Comparison of ENCODE assay signal across 9 cellular contexts in the genomic region with DNA sequence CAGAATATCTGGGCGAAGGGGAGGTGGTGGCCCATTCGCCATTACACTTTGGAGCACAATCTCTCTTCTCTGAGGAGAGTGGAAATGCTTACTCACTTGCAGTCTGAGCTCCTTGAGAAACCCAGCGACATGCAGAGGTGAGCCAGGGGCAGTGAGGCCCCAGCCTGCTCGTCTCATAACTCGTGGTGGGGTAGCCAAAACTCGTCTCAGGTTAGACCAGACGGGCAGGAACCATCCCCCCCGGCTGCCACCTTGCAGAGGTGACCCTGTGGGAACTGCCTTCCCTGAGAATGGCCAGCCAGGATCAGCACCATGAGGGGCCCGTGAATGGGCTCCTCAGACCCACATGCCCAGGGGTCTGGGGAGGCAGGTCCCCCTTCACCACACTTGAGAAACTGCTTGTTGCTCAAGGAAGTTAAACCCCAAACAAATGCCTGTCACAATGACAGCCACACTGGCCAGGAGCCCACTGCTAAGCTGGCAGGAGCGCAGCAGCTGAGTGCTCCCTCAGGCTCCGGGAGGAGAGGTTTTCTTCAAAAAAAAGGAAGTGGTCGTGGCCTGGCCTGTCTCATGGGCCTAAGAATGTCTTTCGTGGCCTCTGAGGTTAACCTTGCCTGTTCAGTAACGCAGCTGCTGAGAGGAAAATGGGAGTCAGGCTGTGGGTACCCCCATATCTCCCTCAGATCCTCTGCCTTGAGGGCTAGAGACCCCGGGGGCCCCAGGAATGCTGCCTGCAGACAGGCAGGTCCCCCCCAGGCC. TPM values are rescaled to one million over a fixed set of nuclear protein-coding genes. Genes with fewer than 3 reads are reported as not detected.
DNase-seq lines count a peak whose midpoint lies in the region; ATAC-seq and TF ChIP-seq lines count a peak whose summit lies in the region.
"Had no signal": no experiment of that assay in that cellular context is flagged by ENCODE, and none has a peak within 500 bp of the region (broad histone marks: within the 10 kb centered on the region; RNA-seq: fewer than 3 reads in every experiment).

No MANE protein-coding gene starts in this region.

- H3K27ac Mint-ChIP-seq in T-helper 17 cell, result peak overlapping the region; percentile 43
- H3K27ac Mint-ChIP-seq in stimulated activated naive CD8-positive, alpha-beta T cell treated with anti-CD3 and anti-CD28 coated beads, Interleukin-15, amount 100 ng/mL, for 72 hours, result peak overlapping the region; percentile 67 to 89
- H3K27ac Mint-ChIP-seq: activated naive CD8-positive, alpha-beta T cell had no signal

- peaks cover 5% of the 10 kb centered on the region for H3K4me1 Mint-ChIP-seq in T-helper 17 cell
- H3K4me1 Mint-ChIP-seq in stimulated activated naive CD8-positive, alpha-beta T cell treated with anti-CD3 and anti-CD28 coated beads, Interleukin-15, amount 100 ng/mL, for 72 hours, result peaks cover 31% of the 10 kb centered on the region

- ATAC-seq in T-helper 17 cell, result no peak
- ATAC-seq in left cardiac atrium, result peak; percentile 33 to 47
- peak; percentile 79 for ATAC-seq in stimulated activated naive CD8-positive, alpha-beta T cell treated with anti-CD3 and anti-CD28 coated beads, Interleukin-15, amount 100 ng/mL, for 72 hours
- ATAC-seq in HG02840 (IDR thresholded peaks at IDR 0.05; ENCODE audit: low FRiP score, unreplicated experiment), result no peak

- H3K36me3 Mint-ChIP-seq in T-helper 17 cell (ENCODE audit: low read depth), result no peaks in the 10 kb centered on the region
- H3K36me3 Mint-ChIP-seq: activated naive CD8-positive, alpha-beta T cell had no signal

- no peak overlapping the region for H3K4me3 ChIP-seq in AG10803 (ENCODE audit: low read length)

- no peaks in the 10 kb centered on the region for H3K9me3 Mint-ChIP-seq in stimulated activated naive CD8-positive, alpha-beta T cell treated with anti-CD3 and anti-CD28 coated beads, Interleukin-15, amount 100 ng/mL, for 72 hours

- no peaks in the 10 kb centered on the region for H3K9me3 ChIP-seq in T-helper 17 cell (ENCODE audit: control insufficient read depth, low read length, poor library complexity, severe bottlenecking)

- DNase-seq in AG10803 (ENCODE audit: low read depth) (peak; percentile 65), H4 (ENCODE audit: low spot score) (peak; percentile 51), T-helper 17 cell (no peak), left cardiac atrium (peak; percentile 66), NCI-H2227 (lab: John Stamatoyannopoulos, UW; ENCODE audit: unreplicated experiment) (no peak), RKO (ENCODE audit: low spot score) (no peak)
- peak in 1 of 2 donors; percentile 34 for DNase-seq in stimulated activated naive CD8-positive, alpha-beta T cell treated with anti-CD3 and anti-CD28 coated beads, Interleukin-15, amount 100 ng/mL, for 72 hours

- intact Hi-C loops in left cardiac atrium (cut with DNase I), result loop anchor here in 1 of 2 donors (5.0 kb wide), 1 partner anchor 55 kb away; no protein-coding TSS in a partner anchor

- no peak overlapping the region for H3K4me3 Mint-ChIP-seq in T-helper 17 cell
- no peak overlapping the region for H3K4me3 Mint-ChIP-seq in stimulated activated naive CD8-positive, alpha-beta T cell treated with anti-CD3 and anti-CD28 coated beads, Interleukin-15, amount 100 ng/mL, for 72 hours
- H3K4me3 Mint-ChIP-seq: activated naive CD8-positive, alpha-beta T cell had no signal

- TF ChIP-seq CTCF in AG10803 (conservative IDR thresholded peaks at IDR 0.05; ENCODE audit: low read length), result no peak

- H3K27me3 Mint-ChIP-seq in T-helper 17 cell, result peaks cover 19% of the 10 kb centered on the region
- H3K27me3 Mint-ChIP-seq in stimulated activated naive CD8-positive, alpha-beta T cell treated with anti-CD3 and anti-CD28 coated beads, Interleukin-15, amount 100 ng/mL, for 72 hours, result peaks cover under 1% of the 10 kb centered on the region
- H3K27me3 Mint-ChIP-seq: activated naive CD8-positive, alpha-beta T cell had no signal

RNA-seq across cellular contexts. Expression of gene ALDH2, which starts 9.2 kb away (rescaled TPM):
- total RNA-seq in H4 (2014; rRNA removed; shearing (Covaris generic)), result 18.5 and 29.1 TPM in 2 replicates
- 1 to 10 TPM; 1.9 to 3.4 TPM for total RNA-seq in T-helper 17 cell
- 100 to 1,000 TPM; 268 to 331 TPM for total RNA-seq in left cardiac atrium

Comparison
In these comparisons a context has a peak if more than half of its experiments do, and no peak if none do; other contexts are left out.
1. DNase-seq: peak in AG10803 (single experiment), H4 (single experiment) and left cardiac atrium (single experiment); none in T-helper 17 cell (0 of 3), NCI-H2227 (single experiment) and RKO (single experiment).
2. ATAC-seq: peak in left cardiac atrium (2 of 2) and stimulated activated naive CD8-positive, alpha-beta T cell treated with anti-CD3 and anti-CD28 coated beads, Interleukin-15, amount 100 ng/mL, for 72 hours (single experiment); none in T-helper 17 cell (single experiment) and HG02840 (single experiment).